ENCODE assay signal across 22 cellular contexts in the genomic region with DNA sequence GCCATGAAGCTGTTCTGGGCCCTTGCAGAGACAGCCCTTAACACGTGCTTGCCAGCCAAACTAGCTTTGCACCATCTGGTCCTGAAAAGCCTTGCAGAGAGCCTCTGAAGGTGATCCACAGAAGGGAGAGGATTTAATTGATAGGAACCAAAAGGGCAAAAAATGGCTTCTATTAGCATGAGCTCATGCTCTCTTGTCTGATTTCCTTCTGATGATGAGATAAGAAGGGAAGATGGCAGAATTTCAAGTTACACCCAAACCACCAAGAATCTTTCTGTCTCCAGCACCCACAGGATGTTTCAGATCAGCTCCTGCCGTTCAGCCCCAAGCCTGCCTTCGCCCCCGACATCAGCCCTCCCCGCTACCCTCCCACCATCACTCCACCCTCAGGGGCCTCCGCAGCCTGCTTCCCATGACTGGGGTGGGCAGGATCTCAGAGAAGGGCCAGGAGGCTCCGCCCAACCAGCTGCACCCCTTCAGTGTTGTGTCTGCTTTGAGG. TPM values are rescaled to one million over a fixed set of nuclear protein-coding genes. Genes with fewer than 3 reads are reported as not detected.
A peak's percentile ranks its signal among the peaks of the same experiment; 100 is the strongest.
DNase-seq lines count a peak whose midpoint lies in the region; TF ChIP-seq lines count a peak whose summit lies in the region.
"Had no signal": no experiment of that assay in that cellular context is flagged by ENCODE, and none has a peak within 500 bp of the region (broad histone marks: within the 10 kb centered on the region; RNA-seq: fewer than 3 reads in every experiment).

No MANE protein-coding gene starts in this region.

- no peak overlapping the region for H3K18ac ChIP-seq in trophoblast cell (ENCODE audit: low read length)

- peaks cover 0 to 8% (median 0%) of the 10 kb centered on the region in 5 experiments for H3K9me3 Mint-ChIP-seq in brain
- H3K9me3 Mint-ChIP-seq: activated CD4-positive, alpha-beta T cell treated with anti-CD3 and anti-CD28 coated beads, Interleukin-2, amount 10 ng/mL, durations not matched to agents 7 days and 5 days; activated naive CD8-positive, alpha-beta T cell treated with anti-CD3 and anti-CD28 coated beads for 36 hours; naive thymus-derived CD8-positive, alpha-beta T cell had no signal

- H3K36me3 Mint-ChIP-seq in brain: no peaks in the 10 kb centered on the region
- H3K36me3 Mint-ChIP-seq: activated naive CD8-positive, alpha-beta T cell treated with anti-CD3 and anti-CD28 coated beads for 36 hours; naive thymus-derived CD8-positive, alpha-beta T cell had no signal

- H3K79me2 ChIP-seq in trophoblast cell (ENCODE audit: control insufficient read depth, insufficient read depth, low read length, poor library complexity): no peaks in the 10 kb centered on the region

- no peaks in the 10 kb centered on the region for H3K36me3 ChIP-seq in trophoblast cell (ENCODE audit: control insufficient read depth in 1 of 2, insufficient read depth in 2 of 2, low read length in 2 of 2)
- H3K36me3 ChIP-seq: SJSA1, tibial nerve had no signal

- H2AK5ac ChIP-seq in trophoblast cell (ENCODE audit: low read length): no peak overlapping the region

- H3K23ac ChIP-seq in trophoblast cell (ENCODE audit: low read length): no peak overlapping the region

- H2BK120ac ChIP-seq in trophoblast cell (ENCODE audit: insufficient read depth, low read length, poor library complexity): no peak overlapping the region

- H3K4me2 ChIP-seq in trophoblast cell (ENCODE audit: low read length): no peak overlapping the region
- H3K4me2 ChIP-seq: KMS-11, smooth muscle cell had no signal

- H3K9me3 ChIP-seq in trophoblast cell (ENCODE audit: insufficient read depth, low read depth, low read length): no peaks in the 10 kb centered on the region
- H3K9me3 ChIP-seq: SJSA1, tibial nerve had no signal

- no peaks in the 10 kb centered on the region for H3K27me3 ChIP-seq in trophoblast cell (ENCODE audit: insufficient read depth, low read length)
- H3K27me3 ChIP-seq: SJSA1 had no signal

- H3K4me3 ChIP-seq in trophoblast cell (ENCODE audit: low read depth, low read length): peak overlapping the region; percentile 37
- H3K4me3 ChIP-seq: SJSA1, smooth muscle cell, tibial nerve had no signal

- no peak overlapping the region for H4K91ac ChIP-seq in trophoblast cell (ENCODE audit: low read depth, low read length)

- peak; percentile 29 for DNase-seq in NCI-H2227 (lab: John Stamatoyannopoulos, UW; ENCODE audit: unreplicated experiment)
- no peak for DNase-seq in NCI-H2227 treated with DMSO at 0.1 percent for 48 hours (lab: John Stamatoyannopoulos, UW)
- DNase-seq in NCI-H1694 treated with DMSO at 0.1 percent for 48 hours (lab: John Stamatoyannopoulos, UW): peak; percentile 68
- DNase-seq in trophoblast cell: no peak
- DNase-seq in NCI-H1436 treated with DMSO at 0.1 percent for 48 hours (lab: John Stamatoyannopoulos, UW): no peak
- no peak for DNase-seq in NCI-H1930 (lab: John Stamatoyannopoulos, UW)
- DNase-seq in activated CD4-positive, alpha-beta T cell treated with anti-CD3 and anti-CD28 coated beads, Interleukin-2, amount 50 U/mL, for 4 hours: no peak
- DNase-seq: activated CD4-positive, alpha-beta T cell treated with anti-CD3 and anti-CD28 coated beads, Interleukin-2, amount 10 ng/mL, durations not matched to agents 7 days and 5 days; activated naive CD8-positive, alpha-beta T cell treated with anti-CD3 and anti-CD28 coated beads for 36 hours; activated T-cell treated with anti-CD3 and anti-CD28 coated beads, Interleukin-2, amount 50 U/mL, for 1 hour; caudate nucleus; DMS53; effector CD4-positive, alpha-beta T cell; NCI-H446 treated with DMSO at 0.1 percent for 48 hours had no signal

- H4K8ac ChIP-seq in trophoblast cell (ENCODE audit: low read depth, low read length): no peak overlapping the region

- H3K9ac ChIP-seq in trophoblast cell (ENCODE audit: low read length): no peak overlapping the region
- H3K9ac ChIP-seq: KMS-11 had no signal

- TF ChIP-seq CTCF in brain (conservative IDR thresholded peaks at IDR 0.05): no peak

- no peaks in the 10 kb centered on the region for H3K79me1 ChIP-seq in trophoblast cell (ENCODE audit: low read length)

- no peak overlapping the region for H2BK12ac ChIP-seq in trophoblast cell (ENCODE audit: low read length)

- no peak overlapping the region for H4K12ac ChIP-seq in trophoblast cell (ENCODE audit: low read depth, low read length)

- no peaks in the 10 kb centered on the region for H3K4me1 ChIP-seq in trophoblast cell (ENCODE audit: control insufficient read depth in 1 of 2, insufficient read depth in 2 of 2, low read length in 2 of 2)
- H3K4me1 ChIP-seq: tibial nerve had no signal

- H2AFZ ChIP-seq in trophoblast cell (ENCODE audit: insufficient read depth, low read length, poor library complexity): no peak overlapping the region

- no CpG with 5 or more reads among the region's 7 CpGs for WGBS in trophoblast cell (ENCODE audit: extremely low coverage, insufficient coverage, insufficient read length)

- H3K27ac ChIP-seq in trophoblast cell (ENCODE audit: low read depth, low read length): no peak overlapping the region
- H3K27ac ChIP-seq: 22Rv1, HL-60, KMS-11, SJSA1, tibial nerve had no signal

- peak overlapping the region in 3 of 5 experiments; percentile 9 to 85 (median 48) for H3K27ac Mint-ChIP-seq in brain
- H3K27ac Mint-ChIP-seq: activated CD4-positive, alpha-beta T cell treated with anti-CD3 and anti-CD28 coated beads, Interleukin-2, amount 10 ng/mL, durations not matched to agents 7 days and 5 days; activated naive CD8-positive, alpha-beta T cell treated with anti-CD3 and anti-CD28 coated beads for 36 hours had no signal

- no peak overlapping the region for H3K14ac ChIP-seq in trophoblast cell (ENCODE audit: low read length)

- peaks cover 37% of the 10 kb centered on the region for H3K4me1 Mint-ChIP-seq in brain

- peaks cover 8% of the 10 kb centered on the region for H3K27me3 Mint-ChIP-seq in brain

- no peak overlapping the region for H3K4ac ChIP-seq in trophoblast cell (ENCODE audit: low read depth, low read length)

- H2BK5ac ChIP-seq in trophoblast cell (ENCODE audit: low read depth, low read length, poor library complexity): no peak overlapping the region

- H3K4me3 Mint-ChIP-seq in brain: no peak overlapping the region
- H3K4me3 Mint-ChIP-seq: activated CD4-positive, alpha-beta T cell treated with anti-CD3 and anti-CD28 coated beads, Interleukin-2, amount 10 ng/mL, durations not matched to agents 7 days and 5 days; activated naive CD8-positive, alpha-beta T cell treated with anti-CD3 and anti-CD28 coated beads for 36 hours; naive thymus-derived CD8-positive, alpha-beta T cell had no signal

RNA-seq across cellular contexts. Expression of gene GLI2, which starts 23.4 kb away (rescaled TPM):
- 0.37 TPM for polyA plus RNA-seq in brain (ENCODE audit: insufficient read depth, low read depth, low replicate concordance)
- polyA plus RNA-seq in trophoblast cell (2013): 2.7 and 3.4 TPM in 2 replicates
- polyA plus RNA-seq: naive thymus-derived CD8-positive, alpha-beta T cell had no signal

Comparison
In these comparisons a context has a peak if more than half of its experiments do, and no peak if none do; other contexts are left out.
1. DNase-seq: peak in NCI-H2227 (single experiment) and NCI-H1694 treated with DMSO at 0.1 percent for 48 hours (single experiment); none in NCI-H2227 treated with DMSO at 0.1 percent for 48 hours (single experiment), trophoblast cell (0 of 2), NCI-H1436 treated with DMSO at 0.1 percent for 48 hours (single experiment), NCI-H1930 (0 of 2) and activated CD4-positive, alpha-beta T cell treated with anti-CD3 and anti-CD28 coated beads, Interleukin-2, amount 50 U/mL, for 4 hours (0 of 2).